In the genomic region with DNA sequence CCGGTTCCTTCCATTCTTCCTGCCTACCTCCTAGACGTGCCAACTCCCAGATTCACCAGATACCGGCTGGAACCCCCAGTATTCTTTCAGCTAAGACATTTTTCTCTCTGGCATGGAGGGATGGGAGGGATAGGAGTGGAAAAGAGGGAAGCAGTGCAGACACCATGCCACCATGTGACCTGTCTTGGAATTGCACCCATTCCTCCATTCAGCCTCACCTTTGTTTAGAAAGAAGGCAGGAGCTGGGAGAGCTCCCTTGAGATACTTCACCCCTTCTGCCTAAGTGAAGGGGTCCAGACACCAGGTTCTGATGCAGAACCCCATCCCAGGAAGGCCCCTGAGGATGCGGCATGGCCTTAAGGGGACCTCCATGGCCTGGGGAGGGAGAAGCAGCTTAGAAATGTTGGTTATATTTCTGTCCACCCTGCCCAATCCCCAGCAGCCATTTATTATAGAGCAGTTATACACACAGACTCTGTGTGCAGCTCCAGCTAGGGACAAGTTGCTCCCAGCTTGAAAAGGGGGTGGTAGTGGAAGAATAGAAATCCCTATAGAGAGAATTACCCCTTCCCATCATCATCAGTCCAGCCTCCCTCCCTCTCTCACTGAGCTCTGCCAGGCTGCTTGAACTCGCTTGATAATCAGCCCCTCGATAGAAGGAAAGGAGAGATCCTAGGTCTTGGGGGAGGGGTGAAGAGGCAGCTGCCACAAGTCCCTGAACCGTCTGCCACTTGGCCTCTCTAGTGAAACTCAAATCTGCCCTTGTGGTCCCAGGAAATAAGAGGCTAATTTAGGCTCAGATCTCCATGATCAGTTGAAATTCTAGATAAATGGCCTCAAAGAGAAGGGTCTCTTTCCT, we compare ENCODE assay signal across 9 cellular contexts. TPM values are rescaled to one million over a fixed set of nuclear protein-coding genes. Genes with fewer than 3 reads are reported as not detected.
DNase-seq lines count a peak whose midpoint lies in the region; ATAC-seq and TF ChIP-seq lines count a peak whose summit lies in the region.
"Had no signal": no experiment of that assay in that cellular context is flagged by ENCODE, and none has a peak within 500 bp of the region (broad histone marks: within the 10 kb centered on the region; RNA-seq: fewer than 3 reads in every experiment).

No MANE protein-coding gene starts in this region.

- TF ChIP-seq POLR2A in Peyer's patch (IDR thresholded peaks at IDR 0.05) (no peak), esophagus muscularis mucosa (IDR thresholded peaks at IDR 0.05; ENCODE audit: low read depth) (no peak)

- H4K91ac ChIP-seq in neuronal stem cell (ENCODE audit: low read depth, low read length, poor library complexity) = no peak overlapping the region

- no peak overlapping the region for H2BK120ac ChIP-seq in neuronal stem cell (ENCODE audit: low read depth, low read length)

- H3K79me1 ChIP-seq in neuronal stem cell (ENCODE audit: low read depth, low read length) = no peaks in the 10 kb centered on the region

- H3K9me3 ChIP-seq in HEK293 (ENCODE audit: control insufficient read depth, insufficient read depth, low read depth, low read length) (no peaks in the 10 kb centered on the region), Peyer's patch (no peaks in the 10 kb centered on the region), esophagus muscularis mucosa (no peaks in the 10 kb centered on the region), neuronal stem cell (replicated peaks in 1 of 2; ENCODE audit: control insufficient read depth in 2 of 2, insufficient read depth in 1 of 2, low read depth in 1 of 2, low read length in 2 of 2) (no peaks in the 10 kb centered on the region)

- TF ChIP-seq CTCF in HEK293 (tag by site-specific recombination; IDR thresholded peaks at IDR 0.05) (peak; percentile 43; the same call in 1 of the 2 replicates), Peyer's patch (IDR thresholded peaks at IDR 0.05) (peak in 4 of 6 experiments; percentile 35 to 69 (median 62)), esophagus muscularis mucosa (IDR thresholded peaks at IDR 0.05) (peak; percentile 43 to 62 (median 54))

- no peak overlapping the region for H2BK12ac ChIP-seq in neuronal stem cell (ENCODE audit: low read length)

- no peak overlapping the region for H3K4ac ChIP-seq in neuronal stem cell (ENCODE audit: low read length)

- WGBS in esophagus muscularis mucosa = 32% methylated on average over 7 of the region's 7 CpGs
- WGBS in neuronal stem cell (ENCODE audit: extremely low coverage in 2 of 2, insufficient read length in 2 of 2, insufficient replicate concordance in 1 of 2), 2 donors = no CpG with 5 or more reads among the region's 7 CpGs

- no peak overlapping the region for H3K9ac ChIP-seq in neuronal stem cell (ENCODE audit: low read depth, low read length, poor library complexity)

- CTCF ChIA-PET in HEK293 (lab: Yijun Ruan, JAX) = interaction anchor here (0.6 to 8.5 kb wide), 35 partner anchors 8 to 579 kb away, joined by 3 to 116 read pairs (median 4); a partner anchor contains a TSS

- TF ChIP-seq EP300 in esophagus muscularis mucosa (IDR thresholded peaks at IDR 0.05) = no peak

- DNase-seq in COLO668 (lab: John Stamatoyannopoulos, UW; ENCODE audit: unreplicated experiment) (peak; percentile 28), Peyer's patch (peak in 1 of 3 donors; percentile 61), esophagus muscularis mucosa (ENCODE audit: extremely low spot score) (peak; percentile 87), neuronal stem cell (ENCODE audit: low spot score) (no peak), HPDE6-E6E7 (ENCODE audit: extremely low spot score) (no peak)
- DNase-seq in activated CD8-positive, alpha-beta memory T cell treated with anti-CD3 and anti-CD28 coated beads, Interleukin-2, amount 50 U/mL, for 4 hours = no peak

- no peak for ATAC-seq in HG02798 (IDR thresholded peaks at IDR 0.05; ENCODE audit: poor library complexity, unreplicated experiment)

- no peak overlapping the region for H3K4me2 ChIP-seq in neuronal stem cell (ENCODE audit: insufficient read depth, low read length, poor library complexity, severe bottlenecking)

- no peak overlapping the region for H4K8ac ChIP-seq in neuronal stem cell (ENCODE audit: low read depth, low read length)

- peaks cover 0 to 20% of the 10 kb centered on the region in 2 experiments; a peak in 1 of 3 replicates for H3K36me3 ChIP-seq in HEK293 (ENCODE audit: control insufficient read depth in 2 of 2, insufficient read depth in 1 of 2, low read length in 2 of 2)
- H3K36me3 ChIP-seq in Peyer's patch = no peaks in the 10 kb centered on the region
- H3K36me3 ChIP-seq in esophagus muscularis mucosa = peaks cover 6 to 25% (median 19%) of the 10 kb centered on the region in 4 donors
- peaks cover 34 to 36% of the 10 kb centered on the region in 2 donors for H3K36me3 ChIP-seq in neuronal stem cell (replicated peaks in 1 of 2; ENCODE audit: control insufficient read depth in 2 of 2, insufficient read depth in 2 of 2, low read length in 2 of 2)

- peak overlapping the region; percentile 31 for H2AFZ ChIP-seq in neuronal stem cell (ENCODE audit: low read length)

- POLR2A ChIA-PET in HEK293 (lab: Yijun Ruan, JAX) = interaction anchor here (0.6 to 0.8 kb wide), 3 partner anchors 95 to 1177 kb away, joined by 3 to 6 read pairs (median 5); no protein-coding TSS in a partner anchor

- intact Hi-C loops in esophagus muscularis mucosa (cut with DNase I) = no loop called here

- H2AK5ac ChIP-seq in neuronal stem cell (ENCODE audit: low read depth, low read length) = no peak overlapping the region

- H3K27ac ChIP-seq in HEK293 (ENCODE audit: extremely low read depth, low read depth, low read length) (no peak overlapping the region), Peyer's patch (peak overlapping the region; percentile 57 to 91 (median 58)), esophagus muscularis mucosa (replicated peaks in 1 of 4) (peak overlapping the region in 2 of 4 donors; percentile 98 to 99), neuronal stem cell (replicated peaks; ENCODE audit: low read length) (no peak overlapping the region)

- H3K27me3 ChIP-seq in Peyer's patch (no peaks in the 10 kb centered on the region), esophagus muscularis mucosa (no peaks in the 10 kb centered on the region), neuronal stem cell (ENCODE audit: control insufficient read depth in 3 of 3, insufficient read depth in 3 of 3, low read depth in 1 of 3, low read length in 3 of 3) (no peaks in the 10 kb centered on the region)

- H3K4me3 ChIP-seq in HEK293 (ENCODE audit: low read depth, low read length) = no peak overlapping the region
- H3K4me3 ChIP-seq in Peyer's patch = no peak overlapping the region
- peak overlapping the region in 3 of 4 donors; percentile 20 to 28 (median 22) for H3K4me3 ChIP-seq in esophagus muscularis mucosa
- no peak overlapping the region for H3K4me3 ChIP-seq in neuronal stem cell (ENCODE audit: low read length in 2 of 2)

- H3K4me1 ChIP-seq in HEK293 (ENCODE audit: control insufficient read depth, insufficient read depth, low read length) (peaks cover 2% of the 10 kb centered on the region; the same call in 1 of the 2 replicates), Peyer's patch (peaks cover 0 to 44% (median 3%) of the 10 kb centered on the region in 4 donors), esophagus muscularis mucosa (peaks cover 62 to 86% (median 75%) of the 10 kb centered on the region in 4 donors), neuronal stem cell (ENCODE audit: control insufficient read depth in 2 of 2, insufficient read depth in 1 of 2, low read depth in 1 of 2, low read length in 2 of 2) (peaks cover 14 to 25% of the 10 kb centered on the region in 2 donors)

- no peak overlapping the region for H2BK5ac ChIP-seq in neuronal stem cell (ENCODE audit: low read length)

- H3K23ac ChIP-seq in neuronal stem cell (ENCODE audit: low read depth, low read length, poor library complexity) = no peak overlapping the region

- no peak overlapping the region for H2BK15ac ChIP-seq in neuronal stem cell (ENCODE audit: low read length)

- no peak overlapping the region for H3K18ac ChIP-seq in neuronal stem cell (ENCODE audit: low read length)

- no peak overlapping the region for H3K14ac ChIP-seq in neuronal stem cell (ENCODE audit: low read length)

TF ChIP-seq in HEK293, 187 proteins besides CTCF, POLR2A, EP300 and RAD21:
- TF ChIP-seq GLIS2 (tag by site-specific recombination; IDR thresholded peaks at IDR 0.05) (no peak), GFI1B (tag by site-specific recombination; IDR thresholded peaks at IDR 0.05) (no peak), ZNF654 (tag by site-specific recombination; IDR thresholded peaks at IDR 0.05; ENCODE audit: low read depth) (peak; percentile 43), ZIC2 (tag by site-specific recombination; IDR thresholded peaks at IDR 0.05) (no peak), ZNF366 (tag by site-specific recombination; conservative IDR thresholded peaks at IDR 0.05) (peak; percentile 64), IKZF3 (tag by site-specific recombination; IDR thresholded peaks at IDR 0.05) (peak; percentile 51; the same call in 1 of the 2 replicates), ZNF341 (tag by site-specific recombination; IDR thresholded peaks at IDR 0.05; ENCODE audit: low read depth) (no peak), ZNF335 (tag by site-specific recombination; conservative IDR thresholded peaks at IDR 0.05) (peak; percentile 24; the same call in 1 of the 2 replicates)

RNA-seq across cellular contexts. Expression of a gene that starts 5.1 kb away (rescaled TPM):
- total RNA-seq in Peyer's patch (1 to 10 TPM; 2.6 to 7.6 (median 4.7) TPM), esophagus muscularis mucosa (100 to 1,000 TPM in 1 of 4 donors, 10 to 100 TPM in 3; 83.5 to 124 (median 93.8) TPM)
- polyA plus RNA-seq in neuronal stem cell (2013, experiment 1 of 2) = 41.4 TPM
- 40.8 TPM for polyA plus RNA-seq in neuronal stem cell (2013, experiment 2 of 2)

RNA-seq across cellular contexts. Expression of a gene that starts 36.6 kb away (rescaled TPM):
- under 1 TPM in 1 of 4 donors, not detected in 3; 0.76 TPM for total RNA-seq in Peyer's patch
- total RNA-seq in esophagus muscularis mucosa = under 1 TPM; under 0.01 to 0.99 (median 0.76) TPM
- polyA plus RNA-seq in neuronal stem cell (2013, experiment 1 of 2) = 1.5 TPM
- 1.4 TPM for polyA plus RNA-seq in neuronal stem cell (2013, experiment 2 of 2)
- total RNA-seq: T-helper 1 cell treated with Interleukin-12 subunit alpha and Interleukin-12 subunit beta and Interleukin-4 antibody, amounts not matched to agents 30 ng/mL and 1 ng/mL, for 36 hours had no signal

Comparison
In these comparisons a context has a peak if more than half of its experiments do, and no peak if none do; other contexts are left out.
1. DNase-seq: peak in COLO668 (single experiment) and esophagus muscularis mucosa (single experiment); none in neuronal stem cell (single experiment), activated CD8-positive, alpha-beta memory T cell treated with anti-CD3 and anti-CD28 coated beads, Interleukin-2, amount 50 U/mL, for 4 hours (single experiment) and HPDE6-E6E7 (single experiment).
2. H3K27ac ChIP-seq: peak in Peyer's patch (4 of 4); none in HEK293 (single experiment) and neuronal stem cell (single experiment).
3. H3K4me3 ChIP-seq: peak in esophagus muscularis mucosa (3 of 4); none in HEK293 (single experiment), Peyer's patch (0 of 4) and neuronal stem cell (0 of 2).
4. RNA of a gene that starts 5.1 kb away (total RNA-seq): 83.5 to 124 TPM in esophagus muscularis mucosa; 2.6 to 7.6 TPM in Peyer's patch; every median in the first group is over 4 times any median in the second.
5. Peak in every context shown above with its lines, with median percentiles within 50 percentile points of each other: CTCF ChIP-seq.